In the genomic region with DNA sequence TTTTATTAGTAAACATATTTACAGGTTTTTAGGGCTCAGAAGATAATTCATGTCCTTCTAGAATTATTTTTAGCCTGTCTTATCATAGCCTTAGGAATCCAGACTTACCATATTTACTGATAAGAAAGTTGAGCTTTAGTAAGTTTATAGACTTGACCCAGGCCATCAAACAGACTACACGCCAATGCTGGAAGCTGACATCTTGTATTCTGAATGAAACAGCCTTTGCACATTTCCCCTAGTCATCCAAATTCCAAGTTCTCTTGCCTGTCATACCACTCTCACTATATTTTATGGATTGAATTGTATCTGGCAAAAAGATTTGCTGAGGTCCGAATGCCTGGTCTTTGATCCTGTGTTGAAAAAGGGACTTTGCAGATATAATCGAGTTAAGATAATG, we compare ENCODE assay signal across 34 cellular contexts. TPM values are rescaled to one million over a fixed set of nuclear protein-coding genes. Genes with fewer than 3 reads are reported as not detected.
"Had no signal": no experiment of that assay in that cellular context is flagged by ENCODE, and none has a peak within 500 bp of the region (broad histone marks: within the 10 kb centered on the region; RNA-seq: fewer than 3 reads in every experiment).

No MANE protein-coding gene starts in this region.

- H3K4me3 ChIP-seq: adrenal gland, cardiac muscle cell, MG63, Peyer's patch, SJSA1 had no signal

- DNase-seq: activated CD4-positive, alpha-beta T cell treated with anti-CD3 and anti-CD28 coated beads, Interleukin-2, amount 10 ng/mL, durations not matched to agents 24 days and 14 days; activated CD4-positive, alpha-beta T cell treated with anti-CD3 and anti-CD28 coated beads, Interleukin-2, amount 50 U/mL, for 4 hours; activated CD8-positive, alpha-beta T cell treated with anti-CD3 and anti-CD28 coated beads for 36 hours; activated gamma-delta T cell treated with Interleukin-2 at 50 U/mL for 16 hours; activated naive CD4-positive, alpha-beta T cell treated with anti-CD3 and anti-CD28 coated beads for 36 hours; activated T-cell treated with anti-CD3 and anti-CD28 coated beads, Interleukin-2, amount 50 U/mL, for 24 hours; adrenal gland; anterior cingulate cortex; Kasumi-1; KG1; MG63; MV-4-11; NCI-H1092; NCI-H1417; NCI-H146; NCI-H187; NCI-H2029 treated with DMSO at 0.1 percent for 48 hours; NCI-H2107; NCI-H2171; NCI-H510A; NCI-H526; NCI-H748 treated with DMSO at 0.1 percent for 48 hours; NK-92 treated with Interleukin-12 subunit alpha and Interleukin-12 subunit beta, amount 100 ng/mL, for 24 hours; PC-3; Peyer's patch; RPMI8226; SHP77 treated with DMSO at 0.1 percent for 48 hours; T1000 had no signal

- H3K4me3 Mint-ChIP-seq: activated CD4-positive, alpha-beta T cell treated with anti-CD3 and anti-CD28 coated beads, Interleukin-2, amount 10 ng/mL, durations not matched to agents 24 days and 14 days; activated CD8-positive, alpha-beta T cell treated with anti-CD3 and anti-CD28 coated beads for 36 hours; activated naive CD4-positive, alpha-beta T cell treated with anti-CD3 and anti-CD28 coated beads for 36 hours; activated T-cell treated with anti-CD3 and anti-CD28 coated beads, Interleukin-2, amount 50 U/mL, for 24 hours; central memory CD8-positive, alpha-beta T cell had no signal

- H3K9me3 Mint-ChIP-seq: activated CD8-positive, alpha-beta T cell treated with anti-CD3 and anti-CD28 coated beads for 36 hours; activated naive CD4-positive, alpha-beta T cell treated with anti-CD3 and anti-CD28 coated beads for 36 hours; activated naive CD4-positive, alpha-beta T cell treated with anti-CD3 and anti-CD28 coated beads, Interleukin-2, amount 50 U/mL, for 72 hours; activated T-cell treated with anti-CD3 and anti-CD28 coated beads, Interleukin-2, amount 50 U/mL, for 24 hours; central memory CD8-positive, alpha-beta T cell had no signal

- H3K36me3 Mint-ChIP-seq: activated naive CD4-positive, alpha-beta T cell treated with anti-CD3 and anti-CD28 coated beads, Interleukin-2, amount 50 U/mL, for 72 hours had no signal

- H3K4me1 Mint-ChIP-seq: activated CD4-positive, alpha-beta T cell treated with anti-CD3 and anti-CD28 coated beads, Interleukin-2, amount 10 ng/mL, durations not matched to agents 24 days and 14 days; central memory CD8-positive, alpha-beta T cell had no signal

- H3K27me3 Mint-ChIP-seq: activated CD4-positive, alpha-beta T cell treated with anti-CD3 and anti-CD28 coated beads, Interleukin-2, amount 10 ng/mL, durations not matched to agents 24 days and 14 days; activated CD8-positive, alpha-beta T cell treated with anti-CD3 and anti-CD28 coated beads for 36 hours had no signal

- ATAC-seq: activated CD8-positive, alpha-beta T cell treated with anti-CD3 and anti-CD28 coated beads for 36 hours; activated naive CD4-positive, alpha-beta T cell treated with anti-CD3 and anti-CD28 coated beads, Interleukin-2, amount 50 U/mL, for 72 hours; PC-3 had no signal

- H3K27ac Mint-ChIP-seq: activated CD4-positive, alpha-beta T cell treated with anti-CD3 and anti-CD28 coated beads, Interleukin-2, amount 10 ng/mL, durations not matched to agents 24 days and 14 days; activated CD8-positive, alpha-beta T cell treated with anti-CD3 and anti-CD28 coated beads for 36 hours; activated naive CD4-positive, alpha-beta T cell treated with anti-CD3 and anti-CD28 coated beads for 36 hours; activated naive CD4-positive, alpha-beta T cell treated with anti-CD3 and anti-CD28 coated beads, Interleukin-2, amount 50 U/mL, for 72 hours; activated T-cell treated with anti-CD3 and anti-CD28 coated beads, Interleukin-2, amount 50 U/mL, for 24 hours had no signal

RNA-seq across cellular contexts. Expression of a gene that starts 58.6 kb away (rescaled TPM):
- total RNA-seq: activated CD4-positive, alpha-beta T cell treated with anti-CD3 and anti-CD28 coated beads, Interleukin-2, amount 10 ng/mL, durations not matched to agents 24 days and 14 days; activated CD8-positive, alpha-beta T cell treated with anti-CD3 and anti-CD28 coated beads for 36 hours; activated naive CD4-positive, alpha-beta T cell treated with anti-CD3 and anti-CD28 coated beads for 36 hours; activated naive CD4-positive, alpha-beta T cell treated with anti-CD3 and anti-CD28 coated beads, Interleukin-2, amount 50 U/mL, for 72 hours; adrenal gland; PC-3; Peyer's patch; SJSA1; T-helper 1 cell treated with Interleukin-12 subunit alpha and Interleukin-12 subunit beta and Interleukin-4 antibody, amounts not matched to agents 30 ng/mL and 1 ng/mL, for 36 hours; T-helper 2 cell treated with Interferon-gamma antibody and Interleukin-4, amounts not matched to agents 100 ng/mL and 5 ng/mL, for 36 hours had no signal
